ENCODE assay signal across 13 cellular contexts in genomic region chr12:123044351-123044750, GRCh38.
DNase-seq lines count a peak whose midpoint lies in the region; ATAC-seq lines count a peak whose summit lies in the region.
"Had no signal": no experiment of that assay in that cellular context is flagged by ENCODE, and none has a peak within 500 bp of the region (broad histone marks: within the 10 kb centered on the region; RNA-seq: fewer than 3 reads in every experiment).

No MANE protein-coding gene starts in this region.

- H3K36me3 Mint-ChIP-seq in activated T-helper 17 cell treated with anti-CD3 and anti-CD28 coated beads, Interleukin-2, amount 50 U/mL, for 72 hours (ENCODE audit: low read depth), result no peaks in the 10 kb centered on the region
- H3K36me3 Mint-ChIP-seq: CD14-positive monocyte, type B pancreatic cell had no signal

- H3K4me3 ChIP-seq in GM23248 (no peak overlapping the region), stomach smooth muscle (ENCODE audit: low read length in 2 of 2) (peak overlapping the region in 1 of 2 donors; percentile 3)

- H3K27me3 ChIP-seq in GM23248 (replicated peaks; ENCODE audit: insufficient read depth), result no peaks in the 10 kb centered on the region
- no peaks in the 10 kb centered on the region for H3K27me3 ChIP-seq in layer of hippocampus (ENCODE audit: control insufficient read depth, insufficient read depth, low read length)
- H3K27me3 ChIP-seq in stomach smooth muscle (ENCODE audit: control insufficient read depth in 1 of 2, insufficient read depth in 2 of 2, low read length in 2 of 2), result no peaks in the 10 kb centered on the region

- H3K4me1 ChIP-seq in GM23248 (ENCODE audit: insufficient read depth) (peaks cover 8% of the 10 kb centered on the region), stomach smooth muscle (ENCODE audit: control insufficient read depth, insufficient read depth, low read length) (peaks cover 55% of the 10 kb centered on the region)

- H3K36me3 ChIP-seq in GM23248 (ENCODE audit: low read depth) (no peaks in the 10 kb centered on the region), stomach smooth muscle (ENCODE audit: control insufficient read depth in 2 of 2, insufficient read depth in 2 of 2, low read length in 2 of 2) (no peaks in the 10 kb centered on the region)

- no peaks in the 10 kb centered on the region for H3K27me3 Mint-ChIP-seq in activated T-helper 17 cell treated with anti-CD3 and anti-CD28 coated beads, Interleukin-2, amount 50 U/mL, for 72 hours

- peaks cover 5% of the 10 kb centered on the region for H3F3A ChIP-seq in GM23248 (ENCODE audit: insufficient read depth)

- DNase-seq in GM23248 (no peak), pons (ENCODE audit: low spot score) (no peak)
- DNase-seq: activated CD4-positive, alpha-beta T cell treated with anti-CD3 and anti-CD28 coated beads, Interleukin-2, amount 50 U/mL, for 1 hour; NCI-H345; SIG-M5; stimulated activated CD4-positive, alpha-beta T cell treated with anti-CD3 and anti-CD28 coated beads, Interleukin-2, amount 100 ng/mL, for 24 hours had no signal

- WGBS in GM23248 (ENCODE audit: low coverage in 1 of 2, low lambda C conversion rate in 2 of 2, missing lambda C conversion rate in 2 of 2), 2 experiments, result 94 to 100% methylated on average over 1 of the region's 1 CpG

- H3K27ac ChIP-seq in GM23248, result peak overlapping the region; percentile 70; the same call in 1 of the 2 replicates
- peak overlapping the region; percentile 27 for H3K27ac ChIP-seq in layer of hippocampus (ENCODE audit: low read depth, low read length)
- peak overlapping the region; percentile 62 for H3K27ac ChIP-seq in stomach smooth muscle (ENCODE audit: low read length)

- peaks cover 5% of the 10 kb centered on the region for H3K4me1 Mint-ChIP-seq in activated T-helper 17 cell treated with anti-CD3 and anti-CD28 coated beads, Interleukin-2, amount 50 U/mL, for 72 hours

- no peak overlapping the region for H3K4me3 Mint-ChIP-seq in activated T-helper 17 cell treated with anti-CD3 and anti-CD28 coated beads, Interleukin-2, amount 50 U/mL, for 72 hours
- H3K4me3 Mint-ChIP-seq: CD14-positive monocyte, type B pancreatic cell had no signal

- H4K20me1 ChIP-seq in GM23248 (ENCODE audit: insufficient read depth), result no peaks in the 10 kb centered on the region

- H3K9me3 Mint-ChIP-seq in activated T-helper 17 cell treated with anti-CD3 and anti-CD28 coated beads, Interleukin-2, amount 50 U/mL, for 72 hours, result no peaks in the 10 kb centered on the region
- H3K9me3 Mint-ChIP-seq: CD14-positive monocyte, type B pancreatic cell had no signal

- no peak overlapping the region for H3K4me2 ChIP-seq in GM23248 (ENCODE audit: unreplicated experiment)

- ATAC-seq in activated T-helper 17 cell treated with anti-CD3 and anti-CD28 coated beads, Interleukin-2, amount 50 U/mL, for 72 hours (replicated peaks), result no peak
- ATAC-seq in HG03469 (IDR thresholded peaks at IDR 0.05; ENCODE audit: unreplicated experiment), result no peak
- no peak for ATAC-seq in GM21737 (IDR thresholded peaks at IDR 0.05; ENCODE audit: unreplicated experiment)

- H3K9me3 ChIP-seq in GM23248 (ENCODE audit: low read depth) (no peaks in the 10 kb centered on the region), stomach smooth muscle (ENCODE audit: control insufficient read depth in 2 of 2, low read length in 2 of 2) (no peaks in the 10 kb centered on the region)

- H3K79me2 ChIP-seq in GM23248 (ENCODE audit: insufficient read depth), result no peaks in the 10 kb centered on the region

- no peaks in the 10 kb centered on the region for H3K9me2 ChIP-seq in GM23248 (ENCODE audit: insufficient read depth)

- H3K9ac ChIP-seq in GM23248 (peak overlapping the region; percentile 70; the same call in 1 of the 2 replicates), stomach smooth muscle (ENCODE audit: low read length in 2 of 2) (no peak overlapping the region)

- in situ Hi-C loops in GM23248 (cut with MboI), result loop anchor here (10.0 kb wide), 1 partner anchor 100 kb away; no protein-coding TSS in a partner anchor

- peak overlapping the region; percentile 4 for H3K27ac Mint-ChIP-seq in activated T-helper 17 cell treated with anti-CD3 and anti-CD28 coated beads, Interleukin-2, amount 50 U/mL, for 72 hours
- H3K27ac Mint-ChIP-seq: CD14-positive monocyte, type B pancreatic cell had no signal

- no peak overlapping the region for H2AFZ ChIP-seq in GM23248
